In the genomic region with DNA sequence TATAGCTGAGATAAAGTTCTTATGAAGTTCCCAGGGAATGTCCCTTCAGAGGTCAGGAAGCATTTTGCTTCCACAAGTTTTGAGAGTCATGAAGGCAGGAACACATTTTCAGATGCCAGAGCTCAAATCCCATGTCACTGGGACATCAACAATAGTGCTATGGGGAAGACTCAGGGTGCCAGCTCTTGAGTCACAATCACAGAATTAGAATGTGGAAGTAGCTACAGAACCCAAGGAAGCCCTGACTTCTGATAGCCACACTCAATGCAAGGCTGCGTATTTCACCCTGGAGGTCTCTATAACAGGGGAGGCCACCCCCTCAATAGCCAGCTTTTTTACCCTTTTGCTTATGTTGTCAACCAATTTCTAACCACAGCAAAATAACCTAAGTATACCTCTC, we compare ENCODE assay signal across 12 cellular contexts. TPM values are rescaled to one million over a fixed set of nuclear protein-coding genes. Genes with fewer than 3 reads are reported as not detected.
"Had no signal": no experiment of that assay in that cellular context is flagged by ENCODE, and none has a peak within 500 bp of the region (broad histone marks: within the 10 kb centered on the region; RNA-seq: fewer than 3 reads in every experiment).

No MANE protein-coding gene starts in this region.

RNA-seq across cellular contexts. Expression of a gene that starts 47.8 kb away (rescaled TPM):
- total RNA-seq: activated B cell treated with CpG ODN at 0.5 μM for 24 hours; activated CD4-positive, alpha-beta memory T cell treated with anti-CD3 and anti-CD28 coated beads for 36 hours; activated CD4-positive, alpha-beta T cell treated with anti-CD3 and anti-CD28 coated beads for 36 hours; activated CD4-positive, alpha-beta T cell treated with anti-CD3 and anti-CD28 coated beads, Interleukin-2, amount 10 ng/mL, durations not matched to agents 24 days and 14 days; activated CD4-positive, alpha-beta T cell treated with anti-CD3 and anti-CD28 coated beads, Interleukin-2, amount 10 ng/mL, durations not matched to agents 7 days and 5 days; activated CD8-positive, alpha-beta memory T cell treated with anti-CD3 and anti-CD28 coated beads for 36 hours; activated CD8-positive, alpha-beta T cell treated with anti-CD3 and anti-CD28 coated beads for 36 hours; activated CD8-positive, alpha-beta T cell treated with anti-CD3 and anti-CD28 coated beads, Interleukin-2, amount 10 ng/mL, durations not matched to agents 7 days and 5 days; T-cell; T-helper 1 cell treated with Interleukin-12 subunit alpha and Interleukin-12 subunit beta and Interleukin-4 antibody, amounts not matched to agents 30 ng/mL and 1 ng/mL, for 36 hours; T-helper 2 cell treated with Interferon-gamma antibody and Interleukin-4, amounts not matched to agents 100 ng/mL and 5 ng/mL, for 36 hours; WTC11 had no signal
